In genomic region chr3:47825590-47825989, GRCh38 we compare ENCODE assay signal across 8 cellular contexts. TPM values are rescaled to one million over a fixed set of nuclear protein-coding genes. Genes with fewer than 3 reads are reported as not detected.
DNase-seq lines count a peak whose midpoint lies in the region; ATAC-seq and TF ChIP-seq lines count a peak whose summit lies in the region.

No MANE protein-coding gene starts in this region.

- H3K27ac ChIP-seq in PC-3 (ENCODE audit: low read length) (peak overlapping the region; percentile 36), parathyroid adenoma (peak overlapping the region; percentile 59)

- H3F3A ChIP-seq in PC-3 (ENCODE audit: low read length, unreplicated experiment) = no peaks in the 10 kb centered on the region

- intact Hi-C loops in PC-3 (cut with micrococcal nuclease) = no loop called here

- peaks cover 12% of the 10 kb centered on the region; the same call in 1 of the 2 replicates for H4K20me1 ChIP-seq in PC-3 (ENCODE audit: low read length)

- H2AFZ ChIP-seq in PC-3 (ENCODE audit: low read length) (peak overlapping the region; percentile 86), parathyroid adenoma (peak overlapping the region; percentile 91)

- CTCF ChIA-PET in PC-3 (lab: Charles Lee) = interaction anchor here (0.6 kb wide), 1 partner anchor 313 kb away, joined by 3 read pairs; no protein-coding TSS in a partner anchor

- BruUV-seq in PC-3 (replicated peaks; lab: Mats Ljungman, UMichigan) = no TSS peak

- peak; percentile 21 for DNase-seq in ELF-1 (ENCODE audit: low read depth, low spot score)
- no peak for DNase-seq in PC-3
- no peak for DNase-seq in medulla oblongata (ENCODE audit: extremely low spot score)
- no peak for DNase-seq in NCI-H510A (lab: John Stamatoyannopoulos, UW)
- no peak for DNase-seq in AG08396 (ENCODE audit: low spot score)

- TF ChIP-seq CTCF in PC-3 (conservative IDR thresholded peaks at IDR 0.05; ENCODE audit: low read depth, low read length) (no peak), parathyroid adenoma (IDR thresholded peaks at IDR 0.05) (no peak)

- H3K9ac ChIP-seq in PC-3 (ENCODE audit: low read length) = peak overlapping the region; percentile 98
- H3K9ac ChIP-seq in parathyroid adenoma = peak overlapping the region; percentile 87

- H3K79me2 ChIP-seq in PC-3 (ENCODE audit: low read length) = peaks cover 39% of the 10 kb centered on the region
- peaks cover 16% of the 10 kb centered on the region for H3K79me2 ChIP-seq in parathyroid adenoma

- peak overlapping the region; percentile 94 for H3K4me3 ChIP-seq in PC-3 (ENCODE audit: low read length)
- peak overlapping the region; percentile 93 for H3K4me3 ChIP-seq in parathyroid adenoma (ENCODE audit: low read depth, low read length)

- POLR2A ChIA-PET in PC-3 (lab: Charles Lee; ENCODE audit: unreplicated experiment) = interaction anchor here (0.5 kb wide), 1 partner anchor 30 kb away, joined by 3 read pairs; no protein-coding TSS in a partner anchor

- H3K4me2 ChIP-seq in PC-3 (ENCODE audit: low read length) (peak overlapping the region; percentile 96), parathyroid adenoma (ENCODE audit: low read length) (peak overlapping the region; percentile 92)

- H3K4me1 ChIP-seq in PC-3 (ENCODE audit: insufficient read depth, low read length) = peaks cover 17% of the 10 kb centered on the region
- H3K4me1 ChIP-seq in parathyroid adenoma = peaks cover 12% of the 10 kb centered on the region

- H3K27me3 ChIP-seq in PC-3 (ENCODE audit: low read length) (no peaks in the 10 kb centered on the region), parathyroid adenoma (ENCODE audit: control insufficient read depth, insufficient read depth, low read length) (no peaks in the 10 kb centered on the region)

- ATAC-seq in PC-3 = no peak; the same call in 1 of the 2 replicates
- peak; percentile 3 for ATAC-seq in esophagus mucosa
- no peak for ATAC-seq in GM21447 (IDR thresholded peaks at IDR 0.05; ENCODE audit: unreplicated experiment)

- H3K9me3 ChIP-seq in PC-3 (ENCODE audit: low read length) (no peaks in the 10 kb centered on the region), parathyroid adenoma (ENCODE audit: control insufficient read depth, low read length) (no peaks in the 10 kb centered on the region)

- H3K36me3 ChIP-seq in PC-3 (ENCODE audit: low read depth, low read length) (peaks cover 25% of the 10 kb centered on the region), parathyroid adenoma (ENCODE audit: control insufficient read depth, insufficient read depth, low read length) (no peaks in the 10 kb centered on the region)

- H3K9me2 ChIP-seq in PC-3 (replicated peaks; ENCODE audit: low read length) = no peaks in the 10 kb centered on the region

RNA-seq across cellular contexts. Expression of gene DHX30, which starts 22.7 kb away (rescaled TPM):
- total RNA-seq in PC-3 (2014; rRNA removed) (152 and 153 TPM in 2 replicates), esophagus mucosa (31.4 TPM)

RNA-seq across cellular contexts. Expression of gene SMARCC1, which starts 43.9 kb away (rescaled TPM):
- total RNA-seq in PC-3 (2014; rRNA removed) (43.1 and 53.0 TPM in 2 replicates), esophagus mucosa (51.2 TPM)
